12 cellular contexts compared by ENCODE assay signal in genomic region chrX:24231169-24231568, GRCh38.
DNase-seq lines count a peak whose midpoint lies in the region; ATAC-seq, FAIRE-seq and TF ChIP-seq lines count a peak whose summit lies in the region.
"Had no signal": no experiment of that assay in that cellular context is flagged by ENCODE, and none has a peak within 500 bp of the region (broad histone marks: within the 10 kb centered on the region; RNA-seq: fewer than 3 reads in every experiment).

No MANE protein-coding gene starts in this region.

- no TSS peak for BruUV-seq in Calu3 (replicated peaks; lab: Mats Ljungman, UMichigan)

- no peaks in the 10 kb centered on the region for H3K79me2 ChIP-seq in GM23248 (ENCODE audit: insufficient read depth)
- no peaks in the 10 kb centered on the region for H3K79me2 ChIP-seq in keratinocyte (ENCODE audit: control insufficient read depth, insufficient read depth, low read length)

- H3K9ac ChIP-seq in GM23248 (peak overlapping the region; percentile 44; the same call in 1 of the 2 replicates), adipocyte (ENCODE audit: low read length) (no peak overlapping the region), keratinocyte (ENCODE audit: control insufficient read depth, extremely low read depth, insufficient read depth, low read length) (no peak overlapping the region)

- H3K27ac Mint-ChIP-seq in progenitor cell of endocrine pancreas: no peak overlapping the region
- H3K27ac Mint-ChIP-seq in Calu3 (ENCODE audit: unreplicated experiment): no peak overlapping the region
- H3K27ac Mint-ChIP-seq: activated CD4-positive, alpha-beta T cell treated with anti-CD3 and anti-CD28 coated beads, Interleukin-2, amount 10 ng/mL, durations not matched to agents 7 days and 5 days; dendritic cell treated with granulocyte-macrophage colony-stimulating factor and Interleukin-4, amounts not matched to agents 40 ng/mL and 50 ng/mL, for 4 days had no signal

- H3K36me3 Mint-ChIP-seq in progenitor cell of endocrine pancreas (ENCODE audit: insufficient read depth) (no peaks in the 10 kb centered on the region), Calu3 (ENCODE audit: insufficient read depth, unreplicated experiment) (no peaks in the 10 kb centered on the region)

- intact Hi-C loops in esophagus muscularis mucosa (cut with DNase I): no loop called here
- intact Hi-C loops in Calu3 (cut with micrococcal nuclease; ENCODE audit: unreplicated experiment): no loop called here

- dilution Hi-C loops in keratinocyte (cut with MboI; ENCODE audit: extremely low pct_ligation_motif_present, low sequenced_read_pairs): no loop called here

- ATAC-seq in GM19324 (IDR thresholded peaks at IDR 0.05; ENCODE audit: low FRiP score, unreplicated experiment): no peak

- H3K4me3 ChIP-seq in AG09309 (ENCODE audit: control insufficient read depth, low read depth, low read length) (no peak overlapping the region), GM23248 (0 out of 2 replicates have a peak overlapping the region, but pooled peaks have one; percentile 12), adipocyte (ENCODE audit: low read length) (no peak overlapping the region), keratinocyte (ENCODE audit: control insufficient read depth in 2 of 3, extremely low read depth in 1 of 3, insufficient read depth in 2 of 3, low read depth in 1 of 3, low read length in 3 of 3) (no peak overlapping the region), esophagus muscularis mucosa (no peak overlapping the region)

- no peak for TF ChIP-seq EP300 in esophagus muscularis mucosa (IDR thresholded peaks at IDR 0.05)

- H3K4me3 Mint-ChIP-seq in progenitor cell of endocrine pancreas (ENCODE audit: low read depth) (no peak overlapping the region), Calu3 (ENCODE audit: low read depth, unreplicated experiment) (no peak overlapping the region)
- H3K4me3 Mint-ChIP-seq: activated CD4-positive, alpha-beta T cell treated with anti-CD3 and anti-CD28 coated beads, Interleukin-2, amount 10 ng/mL, durations not matched to agents 7 days and 5 days; dendritic cell treated with granulocyte-macrophage colony-stimulating factor and Interleukin-4, amounts not matched to agents 40 ng/mL and 50 ng/mL, for 4 days; neural crest cell had no signal

- in situ Hi-C loops in GM23248 (cut with MboI): loop anchor here (25.0 kb wide), 1 partner anchor 144 kb away; no protein-coding TSS in a partner anchor

- H3K9me3 ChIP-seq in GM23248 (ENCODE audit: low read depth) (no peaks in the 10 kb centered on the region), adipocyte (ENCODE audit: control insufficient read depth, low read length) (no peaks in the 10 kb centered on the region), keratinocyte (ENCODE audit: control insufficient read depth, low read depth, low read length) (no peaks in the 10 kb centered on the region), esophagus muscularis mucosa (no peaks in the 10 kb centered on the region)

- peak overlapping the region; percentile 61 for H3K4me2 ChIP-seq in GM23248 (ENCODE audit: unreplicated experiment)
- H3K4me2 ChIP-seq in keratinocyte (ENCODE audit: control insufficient read depth, extremely low read depth, insufficient read depth, low read depth, low read length): peak overlapping the region; percentile 53

- no peaks in the 10 kb centered on the region for H3K27me3 Mint-ChIP-seq in progenitor cell of endocrine pancreas
- no peaks in the 10 kb centered on the region for H3K27me3 Mint-ChIP-seq in Calu3 (ENCODE audit: unreplicated experiment)
- H3K27me3 Mint-ChIP-seq: activated CD4-positive, alpha-beta T cell treated with anti-CD3 and anti-CD28 coated beads, Interleukin-2, amount 10 ng/mL, durations not matched to agents 7 days and 5 days had no signal

- H2AFZ ChIP-seq in GM23248 (peak overlapping the region; percentile 33; the same call in 1 of the 2 replicates), keratinocyte (ENCODE audit: control insufficient read depth, low read length) (peak overlapping the region; percentile 42)

- no peak for TF ChIP-seq POLR2A in esophagus muscularis mucosa (IDR thresholded peaks at IDR 0.05; ENCODE audit: low read depth)

- 4 to 8% methylated on average over 3 of the region's 3 CpGs for whole genome bisulfite sequencing in GM23248 (ENCODE audit: low coverage in 1 of 2, low lambda C conversion rate in 2 of 2, missing lambda C conversion rate in 2 of 2), 2 experiments
- 10% methylated on average over 3 of the region's 3 CpGs for WGBS in esophagus muscularis mucosa

- H4K20me1 ChIP-seq in GM23248 (ENCODE audit: insufficient read depth) (no peaks in the 10 kb centered on the region), keratinocyte (ENCODE audit: control insufficient read depth, extremely low read depth, insufficient read depth, low read length) (no peaks in the 10 kb centered on the region)

- H3K27ac ChIP-seq in GM23248 (peak overlapping the region; percentile 53), keratinocyte (ENCODE audit: control insufficient read depth, insufficient read depth, low read length) (no peak overlapping the region), esophagus muscularis mucosa (replicated peaks in 1 of 4) (no peak overlapping the region)

- H3K27me3 ChIP-seq in GM23248 (replicated peaks; ENCODE audit: insufficient read depth) (no peaks in the 10 kb centered on the region), adipocyte (replicated peaks; ENCODE audit: control insufficient read depth, insufficient read depth, low read length) (peaks cover 5% of the 10 kb centered on the region), keratinocyte (ENCODE audit: control insufficient read depth, extremely low read depth, insufficient read depth, low read length) (no peaks in the 10 kb centered on the region), esophagus muscularis mucosa (no peaks in the 10 kb centered on the region)

- DNase-seq in AG09309 (ENCODE audit: low read depth) (peak; percentile 71), GM23248 (peak; percentile 79), adipocyte (ENCODE audit: low read depth) (peak; percentile 69), keratinocyte (ENCODE audit: low read depth, low spot score) (peak; percentile 21), esophagus muscularis mucosa (ENCODE audit: extremely low spot score) (no peak), progenitor cell of endocrine pancreas (ENCODE audit: low spot score, unreplicated experiment) (no peak), Calu3 (no peak)
- DNase-seq: activated CD4-positive, alpha-beta T cell treated with anti-CD3 and anti-CD28 coated beads, Interleukin-2, amount 10 ng/mL, durations not matched to agents 7 days and 5 days; NCI-H1930 had no signal

- H3K4me1 ChIP-seq in GM23248 (ENCODE audit: insufficient read depth): peaks cover 6% of the 10 kb centered on the region; the same call in 1 of the 2 replicates
- peaks cover 18% of the 10 kb centered on the region for H3K4me1 ChIP-seq in adipocyte (ENCODE audit: control insufficient read depth, insufficient read depth, low read length)
- H3K4me1 ChIP-seq in keratinocyte (ENCODE audit: control insufficient read depth, extremely low read depth, insufficient read depth, low read length): peaks cover 15% of the 10 kb centered on the region
- peaks cover 0 to 6% (median 3%) of the 10 kb centered on the region in 4 donors for H3K4me1 ChIP-seq in esophagus muscularis mucosa

- TF ChIP-seq CTCF in AG09309 (IDR thresholded peaks at IDR 0.05; ENCODE audit: control insufficient read depth, insufficient read depth, low read depth, low read length, missing control alignments): no peak
- TF ChIP-seq CTCF in keratinocyte (optimal IDR thresholded peaks at IDR 0.05 in 1 of 3, IDR thresholded peaks at IDR 0.05 in 1 of 3, conservative IDR thresholded peaks at IDR 0.05 in 1 of 3; ENCODE audit: extremely low read depth in 1 of 3, insufficient read depth in 2 of 3, low read length in 3 of 3): no peak
- TF ChIP-seq CTCF in esophagus muscularis mucosa (IDR thresholded peaks at IDR 0.05): no peak
- TF ChIP-seq CTCF in progenitor cell of endocrine pancreas (IDR thresholded peaks at IDR 0.05; ENCODE audit: unreplicated experiment): no peak
- no peak for TF ChIP-seq CTCF in Calu3 (IDR thresholded peaks at IDR 0.05; ENCODE audit: unreplicated experiment)

- no peaks in the 10 kb centered on the region for H3K4me1 Mint-ChIP-seq in progenitor cell of endocrine pancreas (ENCODE audit: low read depth)
- no peaks in the 10 kb centered on the region for H3K4me1 Mint-ChIP-seq in Calu3 (ENCODE audit: low read depth, unreplicated experiment)

- H3F3A ChIP-seq in GM23248 (ENCODE audit: insufficient read depth): peaks cover 5% of the 10 kb centered on the region; the same call in 1 of the 2 replicates

- H3K9me2 ChIP-seq in GM23248 (ENCODE audit: insufficient read depth): no peaks in the 10 kb centered on the region

- CTCF ChIA-PET in Calu3 (lab: Charles Lee): no interaction called here

- peak; percentile 84 for FAIRE-seq in keratinocyte (lab: Jason Lieb, UNC)

- H3K36me3 ChIP-seq in GM23248 (ENCODE audit: low read depth) (no peaks in the 10 kb centered on the region), adipocyte (ENCODE audit: control insufficient read depth, insufficient read depth, low read length, severe bottlenecking) (no peaks in the 10 kb centered on the region), keratinocyte (ENCODE audit: control insufficient read depth in 2 of 2, extremely low read depth in 1 of 2, insufficient read depth in 2 of 2, low read length in 2 of 2) (no peaks in the 10 kb centered on the region), esophagus muscularis mucosa (no peaks in the 10 kb centered on the region)

- no peaks in the 10 kb centered on the region for H3K9me1 ChIP-seq in keratinocyte (ENCODE audit: control insufficient read depth, extremely low read depth, insufficient read depth, low read length)

- H3K9me3 Mint-ChIP-seq in progenitor cell of endocrine pancreas (ENCODE audit: low read depth): peaks cover 9% of the 10 kb centered on the region
- no peaks in the 10 kb centered on the region for H3K9me3 Mint-ChIP-seq in Calu3 (ENCODE audit: low read depth, unreplicated experiment)
- H3K9me3 Mint-ChIP-seq: activated CD4-positive, alpha-beta T cell treated with anti-CD3 and anti-CD28 coated beads, Interleukin-2, amount 10 ng/mL, durations not matched to agents 7 days and 5 days; dendritic cell treated with granulocyte-macrophage colony-stimulating factor and Interleukin-4, amounts not matched to agents 40 ng/mL and 50 ng/mL, for 4 days had no signal

Comparison
In these comparisons a context has a peak if more than half of its experiments do, and no peak if none do; other contexts are left out.
1. DNase-seq: peak in AG09309 (single experiment), GM23248 (single experiment), adipocyte (single experiment) and keratinocyte (single experiment); none in esophagus muscularis mucosa (single experiment), progenitor cell of endocrine pancreas (single experiment) and Calu3 (single experiment).